In genomic region chr1:2791027-2791760, GRCh38 we compare ENCODE assay signal across 25 cellular contexts. TPM values are rescaled to one million over a fixed set of nuclear protein-coding genes. Genes with fewer than 3 reads are reported as not detected.
A peak's percentile ranks its signal among the peaks of the same experiment; 100 is the strongest.
DNase-seq lines count a peak whose midpoint lies in the region; ATAC-seq, FAIRE-seq and TF ChIP-seq lines count a peak whose summit lies in the region.
"Had no signal": no experiment of that assay in that cellular context is flagged by ENCODE, and none has a peak within 500 bp of the region (broad histone marks: within the 10 kb centered on the region; RNA-seq: fewer than 3 reads in every experiment).

No MANE protein-coding gene starts in this region.

- 63 to 72% (median 71%) methylated on average over 18 of the region's 18 CpGs for WGBS in stomach, 5 donors

- H3K4me1 ChIP-seq in kidney (ENCODE audit: control insufficient read depth in 1 of 2, insufficient read depth in 1 of 2, low read depth in 1 of 2, low read length in 2 of 2) (no peaks in the 10 kb centered on the region), stomach (peaks cover 0 to 8% (median 3%) of the 10 kb centered on the region in 4 donors)

- no peak overlapping the region for H3K27ac ChIP-seq in kidney (ENCODE audit: low read depth in 2 of 2, low read length in 2 of 2)
- H3K27ac ChIP-seq in stomach: no peak overlapping the region
- H3K27ac ChIP-seq: C4-2B, KMS-11 had no signal

- TF ChIP-seq POLR2A in stomach (IDR thresholded peaks at IDR 0.05): no peak

- intact Hi-C loops in kidney (cut with DNase I): no loop called here
- intact Hi-C loops in sciatic nerve (cut with DNase I): no loop called here
- intact Hi-C loops in stomach (cut with DNase I; ENCODE audit: low total_unique reads): no loop called here

- no peak for TF ChIP-seq EP300 in stomach (IDR thresholded peaks at IDR 0.05)

- H3K9me3 ChIP-seq in kidney (ENCODE audit: control insufficient read depth in 1 of 2, low read length in 2 of 2): peaks cover 8 to 9% of the 10 kb centered on the region in 2 donors
- peaks cover 5 to 51% (median 40%) of the 10 kb centered on the region in 4 donors for H3K9me3 ChIP-seq in stomach

- H3K36me3 ChIP-seq in kidney (ENCODE audit: control insufficient read depth in 1 of 2, insufficient read depth in 2 of 2, low read length in 2 of 2) (no peaks in the 10 kb centered on the region), stomach (no peaks in the 10 kb centered on the region)

- no peak for FAIRE-seq in kidney (lab: Jason Lieb, UNC)
- FAIRE-seq: D721Med, H1, HTR-8/SVneo, RCC 7860 had no signal

- TF ChIP-seq CTCF in kidney (IDR thresholded peaks at IDR 0.05; ENCODE audit: borderline replicate concordance, extremely low read depth, insufficient read depth) (no peak), stomach (IDR thresholded peaks at IDR 0.05) (no peak)

- ATAC-seq in sciatic nerve (no peak), GM21528 (IDR thresholded peaks at IDR 0.05; ENCODE audit: low FRiP score, unreplicated experiment) (no peak)
- ATAC-seq: HCT116 had no signal

- DNase-seq in activated effector memory CD4-positive, alpha-beta T cell treated with anti-CD3 and anti-CD28 coated beads, Interleukin-2, amount 50 U/mL, for 16 hours: peak; percentile 34
- DNase-seq in activated effector memory CD4-positive, alpha-beta T cell treated with Interleukin-2 at 50 U/mL for 16 hours: no peak
- peak; percentile 14 for DNase-seq in D341Med (ENCODE audit: low spot score)
- peak; percentile 40 for DNase-seq in kidney
- DNase-seq in sciatic nerve (ENCODE audit: low spot score): peak; percentile 38
- no peak for DNase-seq in SIG-M5 treated with dmso at 0.1 percent for 504 hours (lab: John Stamatoyannopoulos, UW; ENCODE audit: unreplicated experiment)
- no peak for DNase-seq in stomach
- DNase-seq: DMS53, GDM1, IMR-90, NCI-H1092 treated with DMSO at 0.1 percent for 48 hours, NCI-H1436 treated with DMSO at 0.1 percent for 48 hours, NCI-H1930, NCI-H226, NCI-H510A treated with DMSO at 0.1 percent for 48 hours, NCI-H82 had no signal

- H3K4me3 ChIP-seq in kidney (ENCODE audit: low read length in 2 of 2): no peak overlapping the region
- no peak overlapping the region for H3K4me3 ChIP-seq in stomach

- H3K27me3 ChIP-seq in stomach: peaks cover 12 to 87% (median 40%) of the 10 kb centered on the region in 3 donors

- no peak overlapping the region for H3K9ac ChIP-seq in kidney (ENCODE audit: low read length in 2 of 2)
- H3K9ac ChIP-seq: KMS-11 had no signal

RNA-seq across cellular contexts. Expression of gene TTC34, which starts 10.3 kb away (rescaled TPM):
- total RNA-seq in kidney (2.4 TPM), sciatic nerve (1.4 TPM), stomach (1 to 10 TPM in 1 of 5 donors, under 1 TPM in 3, not detected in 1; 0.29 to 1.3 (median 0.48) TPM)
- polyA plus RNA-seq in kidney (ENCODE audit: insufficient read depth, low read depth, low replicate concordance) (0.15 TPM), stomach (under 1 TPM in 2 of 3 donors, not detected in 1; 0.06 to 0.10 TPM)
- total RNA-seq: A172 had no signal

Comparison
In these comparisons a context has a peak if more than half of its experiments do, and no peak if none do; other contexts are left out.
1. DNase-seq: peak in activated effector memory CD4-positive, alpha-beta T cell treated with anti-CD3 and anti-CD28 coated beads, Interleukin-2, amount 50 U/mL, for 16 hours (single experiment), D341Med (single experiment), kidney (single experiment) and sciatic nerve (single experiment); none in activated effector memory CD4-positive, alpha-beta T cell treated with Interleukin-2 at 50 U/mL for 16 hours (single experiment), SIG-M5 treated with dmso at 0.1 percent for 504 hours (single experiment) and stomach (single experiment).